1 cellular context compared by ENCODE assay signal in the genomic region with DNA sequence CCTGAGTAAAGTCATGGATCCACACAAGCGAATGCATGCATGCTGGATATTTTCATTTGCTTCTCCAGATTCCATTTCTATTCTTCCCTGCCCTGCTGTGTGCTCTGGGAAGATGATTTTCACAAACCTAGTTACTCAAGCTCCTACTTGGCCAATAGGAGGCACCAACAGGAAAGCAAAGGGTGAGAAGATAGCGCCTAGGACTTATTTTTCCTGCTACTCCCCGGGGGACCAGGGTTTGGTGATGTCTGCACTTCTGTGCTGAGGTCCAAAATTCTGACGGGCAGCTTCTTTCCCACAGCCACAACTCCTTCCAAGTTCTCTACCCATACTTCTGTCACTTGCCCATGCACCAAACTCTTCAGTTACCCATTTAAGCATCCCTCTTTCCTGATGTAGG.
TF ChIP-seq lines count a peak whose summit lies in the region.

No MANE protein-coding gene starts in this region.

TF ChIP-seq in GM23338, 12 proteins besides CTCF, POLR2A, EP300 and RAD21:
- TF ChIP-seq ZNF462 (CRISPR knock-in tag; IDR thresholded peaks at IDR 0.05) (no peak), EZH2 (IDR thresholded peaks at IDR 0.05; ENCODE audit: low read depth, unreplicated experiment) (no peak), NANOG (IDR thresholded peaks at IDR 0.05; ENCODE audit: borderline replicate concordance) (no peak)
